1 cellular context compared by ENCODE assay signal in the genomic region with DNA sequence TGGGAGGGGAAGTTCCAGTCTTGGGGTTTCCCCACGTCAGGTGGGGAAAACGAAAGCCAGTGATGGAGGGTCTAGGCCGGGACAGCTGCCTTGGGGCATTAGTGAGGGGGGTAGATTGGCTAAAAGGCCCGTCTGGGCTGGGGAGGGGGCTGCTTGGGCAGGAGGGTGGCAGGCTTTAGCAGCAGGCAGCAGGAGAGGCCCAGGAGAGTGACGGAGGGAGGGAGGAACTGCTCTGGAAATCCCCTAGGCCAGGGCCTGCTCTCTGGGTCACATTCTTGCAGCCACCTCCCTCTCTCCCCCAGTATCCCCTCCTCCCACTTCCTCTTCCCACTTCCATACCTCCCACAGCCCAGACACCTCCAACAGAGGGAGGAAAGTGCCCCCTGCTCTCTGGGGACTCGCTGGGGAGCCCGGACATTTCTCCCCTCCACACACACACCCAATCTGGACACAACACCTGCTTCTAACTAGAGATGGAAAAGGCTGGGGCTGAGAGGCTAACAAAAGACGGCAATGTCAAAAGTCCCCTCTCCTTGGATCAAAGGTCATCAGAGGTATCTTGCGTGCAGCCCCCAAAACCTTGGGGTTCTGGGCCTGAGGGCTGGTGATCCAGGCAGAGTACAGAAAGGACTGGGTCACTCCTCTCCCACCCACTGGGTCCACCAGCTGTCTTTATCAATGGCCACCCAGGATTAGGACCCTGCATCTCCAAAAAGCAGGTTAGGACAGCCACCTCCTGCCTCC.
A peak's percentile ranks its signal among the peaks of the same experiment; 100 is the strongest.
TF ChIP-seq lines count a peak whose summit lies in the region.

No MANE protein-coding gene starts in this region.

TF ChIP-seq in GM12878, 131 proteins besides CTCF, POLR2A, EP300 and RAD21 (continued from another document):
- TF ChIP-seq, protein P1, sequence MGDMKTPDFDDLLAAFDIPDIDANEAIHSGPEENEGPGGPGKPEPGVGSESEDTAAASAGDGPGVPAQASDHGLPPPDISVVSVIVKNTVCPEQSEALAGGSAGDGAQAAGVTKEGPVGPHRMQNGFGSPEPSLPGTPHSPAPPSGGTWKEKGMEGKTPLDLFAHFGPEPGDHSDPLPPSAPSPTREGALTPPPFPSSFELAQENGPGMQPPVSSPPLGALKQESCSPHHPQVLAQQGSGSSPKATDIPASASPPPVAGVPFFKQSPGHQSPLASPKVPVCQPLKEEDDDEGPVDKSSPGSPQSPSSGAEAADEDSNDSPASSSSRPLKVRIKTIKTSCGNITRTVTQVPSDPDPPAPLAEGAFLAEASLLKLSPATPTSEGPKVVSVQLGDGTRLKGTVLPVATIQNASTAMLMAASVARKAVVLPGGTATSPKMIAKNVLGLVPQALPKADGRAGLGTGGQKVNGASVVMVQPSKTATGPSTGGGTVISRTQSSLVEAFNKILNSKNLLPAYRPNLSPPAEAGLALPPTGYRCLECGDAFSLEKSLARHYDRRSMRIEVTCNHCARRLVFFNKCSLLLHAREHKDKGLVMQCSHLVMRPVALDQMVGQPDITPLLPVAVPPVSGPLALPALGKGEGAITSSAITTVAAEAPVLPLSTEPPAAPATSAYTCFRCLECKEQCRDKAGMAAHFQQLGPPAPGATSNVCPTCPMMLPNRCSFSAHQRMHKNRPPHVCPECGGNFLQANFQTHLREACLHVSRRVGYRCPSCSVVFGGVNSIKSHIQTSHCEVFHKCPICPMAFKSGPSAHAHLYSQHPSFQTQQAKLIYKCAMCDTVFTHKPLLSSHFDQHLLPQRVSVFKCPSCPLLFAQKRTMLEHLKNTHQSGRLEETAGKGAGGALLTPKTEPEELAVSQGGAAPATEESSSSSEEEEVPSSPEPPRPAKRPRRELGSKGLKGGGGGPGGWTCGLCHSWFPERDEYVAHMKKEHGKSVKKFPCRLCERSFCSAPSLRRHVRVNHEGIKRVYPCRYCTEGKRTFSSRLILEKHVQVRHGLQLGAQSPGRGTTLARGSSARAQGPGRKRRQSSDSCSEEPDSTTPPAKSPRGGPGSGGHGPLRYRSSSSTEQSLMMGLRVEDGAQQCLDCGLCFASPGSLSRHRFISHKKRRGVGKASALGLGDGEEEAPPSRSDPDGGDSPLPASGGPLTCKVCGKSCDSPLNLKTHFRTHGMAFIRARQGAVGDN (IDR thresholded peaks at IDR 0.05), result peak; percentile 74
- no peak for TF ChIP-seq ELK1 (IDR thresholded peaks at IDR 0.05; ENCODE audit: low read depth, low read length)
- TF ChIP-seq CBFB (IDR thresholded peaks at IDR 0.05; ENCODE audit: low read depth), result no peak
- TF ChIP-seq, protein P2, sequence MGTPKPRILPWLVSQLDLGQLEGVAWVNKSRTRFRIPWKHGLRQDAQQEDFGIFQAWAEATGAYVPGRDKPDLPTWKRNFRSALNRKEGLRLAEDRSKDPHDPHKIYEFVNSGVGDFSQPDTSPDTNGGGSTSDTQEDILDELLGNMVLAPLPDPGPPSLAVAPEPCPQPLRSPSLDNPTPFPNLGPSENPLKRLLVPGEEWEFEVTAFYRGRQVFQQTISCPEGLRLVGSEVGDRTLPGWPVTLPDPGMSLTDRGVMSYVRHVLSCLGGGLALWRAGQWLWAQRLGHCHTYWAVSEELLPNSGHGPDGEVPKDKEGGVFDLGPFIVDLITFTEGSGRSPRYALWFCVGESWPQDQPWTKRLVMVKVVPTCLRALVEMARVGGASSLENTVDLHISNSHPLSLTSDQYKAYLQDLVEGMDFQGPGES (IDR thresholded peaks at IDR 0.05), result no peak
- TF ChIP-seq LARP7 (IDR thresholded peaks at IDR 0.05), result peak; percentile 38; the same call in 1 of the 2 replicates
- peak; percentile 62 for TF ChIP-seq ZNF24 (IDR thresholded peaks at IDR 0.05)
- TF ChIP-seq SMAD5 (IDR thresholded peaks at IDR 0.05; ENCODE audit: low read depth), result no peak; the same call in none of the 2 replicates
- 0 out of 2 replicates have a peak, but pooled peaks have one; percentile 54 for TF ChIP-seq CHD2 (IDR thresholded peaks at IDR 0.05; ENCODE audit: borderline replicate concordance, low read depth, low read length)
- TF ChIP-seq RBBP5 (conservative IDR thresholded peaks at IDR 0.05), result no peak
- TF ChIP-seq RB1 (IDR thresholded peaks at IDR 0.05; ENCODE audit: borderline replicate concordance), result no peak; the same call in 1 of the 2 replicates
- no peak for TF ChIP-seq SMC3 (IDR thresholded peaks at IDR 0.05; ENCODE audit: borderline replicate concordance, low read length)
- TF ChIP-seq NFIC (IDR thresholded peaks at IDR 0.05; ENCODE audit: low read depth, low read length), result no peak
- TF ChIP-seq, protein P3, sequence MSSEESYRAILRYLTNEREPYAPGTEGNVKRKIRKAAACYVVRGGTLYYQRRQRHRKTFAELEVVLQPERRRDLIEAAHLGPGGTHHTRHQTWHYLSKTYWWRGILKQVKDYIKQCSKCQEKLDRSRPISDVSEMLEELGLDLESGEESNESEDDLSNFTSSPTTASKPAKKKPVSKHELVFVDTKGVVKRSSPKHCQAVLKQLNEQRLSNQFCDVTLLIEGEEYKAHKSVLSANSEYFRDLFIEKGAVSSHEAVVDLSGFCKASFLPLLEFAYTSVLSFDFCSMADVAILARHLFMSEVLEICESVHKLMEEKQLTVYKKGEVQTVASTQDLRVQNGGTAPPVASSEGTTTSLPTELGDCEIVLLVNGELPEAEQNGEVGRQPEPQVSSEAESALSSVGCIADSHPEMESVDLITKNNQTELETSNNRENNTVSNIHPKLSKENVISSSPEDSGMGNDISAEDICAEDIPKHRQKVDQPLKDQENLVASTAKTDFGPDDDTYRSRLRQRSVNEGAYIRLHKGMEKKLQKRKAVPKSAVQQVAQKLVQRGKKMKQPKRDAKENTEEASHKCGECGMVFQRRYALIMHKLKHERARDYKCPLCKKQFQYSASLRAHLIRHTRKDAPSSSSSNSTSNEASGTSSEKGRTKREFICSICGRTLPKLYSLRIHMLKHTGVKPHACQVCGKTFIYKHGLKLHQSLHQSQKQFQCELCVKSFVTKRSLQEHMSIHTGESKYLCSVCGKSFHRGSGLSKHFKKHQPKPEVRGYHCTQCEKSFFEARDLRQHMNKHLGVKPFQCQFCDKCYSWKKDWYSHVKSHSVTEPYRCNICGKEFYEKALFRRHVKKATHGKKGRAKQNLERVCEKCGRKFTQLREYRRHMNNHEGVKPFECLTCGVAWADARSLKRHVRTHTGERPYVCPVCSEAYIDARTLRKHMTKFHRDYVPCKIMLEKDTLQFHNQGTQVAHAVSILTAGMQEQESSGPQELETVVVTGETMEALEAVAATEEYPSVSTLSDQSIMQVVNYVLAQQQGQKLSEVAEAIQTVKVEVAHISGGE (CRISPR knock-in tag; IDR thresholded peaks at IDR 0.05), result no peak
- TF ChIP-seq NR2F1 (conservative IDR thresholded peaks at IDR 0.05), result peak; percentile 87
- peak; percentile 20; the same call in 1 of the 2 replicates for TF ChIP-seq BMI1 (IDR thresholded peaks at IDR 0.05; ENCODE audit: borderline replicate concordance)
